ENCODE assay signal across 19 cellular contexts in genomic region chr11:79422866-79423265, GRCh38. TPM values are rescaled to one million over a fixed set of nuclear protein-coding genes. Genes with fewer than 3 reads are reported as not detected.
DNase-seq lines count a peak whose midpoint lies in the region; ATAC-seq, FAIRE-seq and TF ChIP-seq lines count a peak whose summit lies in the region.
"Had no signal": no experiment of that assay in that cellular context is flagged by ENCODE, and none has a peak within 500 bp of the region (broad histone marks: within the 10 kb centered on the region; RNA-seq: fewer than 3 reads in every experiment).

No MANE protein-coding gene starts in this region.

- H2AFZ ChIP-seq in keratinocyte (ENCODE audit: control insufficient read depth, low read length) = no peak overlapping the region

- dilution Hi-C loops in keratinocyte (cut with MboI; ENCODE audit: extremely low pct_ligation_motif_present, low sequenced_read_pairs) = no loop called here

- intact Hi-C loops in ascending aorta (cut with DNase I) (loop anchor here (5.0 kb wide), 1 partner anchor 321 kb away; no protein-coding TSS in a partner anchor), thyroid gland (cut with DNase I) (no loop called here)

- H3K4me1 ChIP-seq in ascending aorta (peaks cover 7 to 12% of the 10 kb centered on the region in 2 donors), keratinocyte (ENCODE audit: control insufficient read depth, extremely low read depth, insufficient read depth, low read length) (peaks cover 38% of the 10 kb centered on the region), thyroid gland (peaks cover 14 to 36% of the 10 kb centered on the region in 2 donors)
- H3K4me1 ChIP-seq: Caco-2, HAP-1 had no signal

- FAIRE-seq in keratinocyte (lab: Jason Lieb, UNC) = peak; percentile 20
- FAIRE-seq: A549, D721Med, HTR-8/SVneo had no signal

- H3K9me3 ChIP-seq in ascending aorta (no peaks in the 10 kb centered on the region), keratinocyte (ENCODE audit: control insufficient read depth, low read depth, low read length) (no peaks in the 10 kb centered on the region), thyroid gland (no peaks in the 10 kb centered on the region)
- H3K9me3 ChIP-seq: A549, Caco-2, HAP-1 had no signal

- H3K36me3 ChIP-seq in ascending aorta (no peaks in the 10 kb centered on the region), keratinocyte (ENCODE audit: control insufficient read depth in 2 of 2, extremely low read depth in 1 of 2, insufficient read depth in 2 of 2, low read length in 2 of 2) (peaks cover 4 to 7% of the 10 kb centered on the region in 2 experiments), thyroid gland (no peaks in the 10 kb centered on the region)

- no peak for TF ChIP-seq CTCF in ascending aorta (IDR thresholded peaks at IDR 0.05)
- TF ChIP-seq CTCF in keratinocyte (optimal IDR thresholded peaks at IDR 0.05 in 1 of 3, IDR thresholded peaks at IDR 0.05 in 1 of 3, conservative IDR thresholded peaks at IDR 0.05 in 1 of 3; ENCODE audit: extremely low read depth in 1 of 3, insufficient read depth in 2 of 3, low read length in 3 of 3) = no peak
- no peak for TF ChIP-seq CTCF in thyroid gland (IDR thresholded peaks at IDR 0.05)

- no peaks in the 10 kb centered on the region for H3K27me3 ChIP-seq in ascending aorta
- H3K27me3 ChIP-seq in keratinocyte (ENCODE audit: control insufficient read depth, extremely low read depth, insufficient read depth, low read length) = no peaks in the 10 kb centered on the region
- H3K27me3 ChIP-seq in thyroid gland = no peaks in the 10 kb centered on the region

- no peaks in the 10 kb centered on the region for H3K9me1 ChIP-seq in keratinocyte (ENCODE audit: control insufficient read depth, extremely low read depth, insufficient read depth, low read length)

- H4K20me1 ChIP-seq in keratinocyte (ENCODE audit: control insufficient read depth, extremely low read depth, insufficient read depth, low read length) = no peaks in the 10 kb centered on the region

- WGBS in thyroid gland, 2 donors = 91 to 98% methylated on average over 2 of the region's 2 CpGs

- no peak for ATAC-seq in HG02642 (IDR thresholded peaks at IDR 0.05; ENCODE audit: poor library complexity, unreplicated experiment)
- ATAC-seq: A549 had no signal

- no peak for TF ChIP-seq POLR2A in thyroid gland (IDR thresholded peaks at IDR 0.05)

- no peak overlapping the region for H3K9ac ChIP-seq in keratinocyte (ENCODE audit: control insufficient read depth, extremely low read depth, insufficient read depth, low read length)

- DNase-seq in EH (ENCODE audit: low read depth) = peak; percentile 14
- DNase-seq in ascending aorta (ENCODE audit: low spot score in 2 of 2) = no peak
- DNase-seq in keratinocyte (ENCODE audit: low read depth, low spot score) = no peak
- no peak for DNase-seq in thyroid gland
- no peak for DNase-seq in NCI-H1105 treated with DMSO at 0.1 percent for 48 hours (lab: John Stamatoyannopoulos, UW)
- no peak for DNase-seq in DMS153 (lab: John Stamatoyannopoulos, UW)
- DNase-seq: AML-193; Caco-2; CD4-positive, alpha-beta T cell; DMS79; GF-D8; IMR-90 had no signal

- peak overlapping the region; percentile 44 for H3K4me2 ChIP-seq in keratinocyte (ENCODE audit: control insufficient read depth, extremely low read depth, insufficient read depth, low read depth, low read length)
- H3K4me2 ChIP-seq: A549 had no signal

- H3K27ac ChIP-seq in ascending aorta (peak overlapping the region; percentile 67 to 72), keratinocyte (ENCODE audit: control insufficient read depth, insufficient read depth, low read length) (no peak overlapping the region), thyroid gland (peak overlapping the region; percentile 7 to 68 (median 52))
- H3K27ac ChIP-seq: 22Rv1, A549, C4-2B had no signal

- no peak overlapping the region for H3K4me3 ChIP-seq in ascending aorta
- H3K4me3 ChIP-seq in keratinocyte (ENCODE audit: control insufficient read depth in 2 of 3, extremely low read depth in 1 of 3, insufficient read depth in 2 of 3, low read depth in 1 of 3, low read length in 3 of 3) = no peak overlapping the region
- H3K4me3 ChIP-seq in thyroid gland (replicated peaks in 1 of 3) = no peak overlapping the region
- H3K4me3 ChIP-seq: A549, HAP-1 had no signal

- H3K79me2 ChIP-seq in keratinocyte (ENCODE audit: control insufficient read depth, insufficient read depth, low read length) = peaks cover 68% of the 10 kb centered on the region

RNA-seq across cellular contexts. Expression of gene TENM4, which starts 18.0 kb away (rescaled TPM):
- total RNA-seq in ascending aorta (11.9 TPM), thyroid gland (100 to 1,000 TPM in 2 of 4 donors, 10 to 100 TPM in 2; 16.8 to 158 (median 120) TPM)
- 3.5 to 11.3 TPM (median 5.4 TPM) in 3 replicates for polyA plus RNA-seq in keratinocyte
- 5.2 TPM for polyA plus RNA-seq in keratinocyte (2011; ENCODE audit: low read depth)
- 1.9 and 3.5 TPM in 2 replicates for polyA plus RNA-seq in keratinocyte (2011; cell fraction: cytosol; rRNA removed)
- 25.7 and 30.6 TPM in 2 replicates for polyA plus RNA-seq in keratinocyte (2011; cell fraction: nucleus; rRNA removed)
- 3.7 and 13.5 TPM in 2 replicates for polyA plus RNA-seq in keratinocyte (2012; ENCODE audit: low replicate concordance)
- 20.5 to 79.6 TPM (median 25.8 TPM) in 3 replicates for polyA minus RNA-seq in keratinocyte
- 15.0 TPM for polyA minus RNA-seq in keratinocyte (2011; cell fraction: cytosol; rRNA and poly(A)+ RNA removed)
- polyA minus RNA-seq in keratinocyte (2011; cell fraction: nucleus; rRNA and poly(A)+ RNA removed) = 104 and 127 TPM in 2 replicates
